9 cellular contexts compared by ENCODE assay signal in the genomic region with DNA sequence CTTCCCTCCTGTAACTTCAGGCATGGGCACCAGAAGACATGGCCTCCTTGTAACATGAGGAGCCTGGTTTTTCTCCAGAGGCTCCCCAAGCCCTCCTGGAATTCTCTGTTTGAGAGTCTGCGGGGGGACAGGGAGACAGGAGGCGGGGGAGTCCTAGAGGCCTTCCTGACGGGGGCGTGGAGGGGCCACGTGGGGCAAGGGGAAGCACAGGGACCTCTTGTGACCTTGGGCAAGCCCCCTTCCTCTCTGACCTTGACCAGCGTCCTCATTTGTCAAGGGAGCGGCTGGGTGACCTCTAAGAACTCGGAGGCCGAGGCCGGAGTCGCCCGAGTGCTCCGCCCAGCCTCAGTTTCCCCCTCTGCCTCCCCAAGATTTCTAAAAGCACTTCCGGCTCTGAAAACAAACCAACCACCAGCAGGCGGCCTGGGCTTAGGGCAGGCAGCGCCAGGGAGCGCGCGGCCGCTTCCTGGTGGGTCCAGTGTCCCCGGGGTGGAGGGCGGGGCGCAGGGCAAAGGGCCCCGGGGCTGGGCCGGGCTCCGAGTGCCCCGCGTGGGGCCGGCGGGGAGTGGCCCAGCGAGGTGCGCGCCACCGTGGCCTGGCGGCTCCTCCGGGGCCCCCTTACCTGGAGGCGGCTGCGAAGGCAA. TPM values are rescaled to one million over a fixed set of nuclear protein-coding genes. Genes with fewer than 3 reads are reported as not detected.
A peak's percentile ranks its signal among the peaks of the same experiment; 100 is the strongest.
DNase-seq lines count a peak whose midpoint lies in the region; ATAC-seq and TF ChIP-seq lines count a peak whose summit lies in the region.
"Had no signal": no experiment of that assay in that cellular context is flagged by ENCODE, and none has a peak within 500 bp of the region (broad histone marks: within the 10 kb centered on the region; RNA-seq: fewer than 3 reads in every experiment).

No MANE protein-coding gene starts in this region.

- CTCF ChIA-PET in HCT116 (lab: Charles Lee), result no interaction called here

- TF ChIP-seq CTCF in HCT116 (IDR thresholded peaks at IDR 0.05 in 2 of 3, conservative IDR thresholded peaks at IDR 0.05 in 1 of 3; ENCODE audit: borderline replicate concordance in 1 of 3, insufficient read depth in 1 of 3, low read depth in 2 of 3, low read length in 2 of 3), result peak in 2 of 3 experiments; percentile 33 to 36; a peak in 2 of 6 replicates
- no peak for TF ChIP-seq CTCF in neutrophil (IDR thresholded peaks at IDR 0.05)
- TF ChIP-seq CTCF in tibial artery (IDR thresholded peaks at IDR 0.05), result peak; percentile 33 to 44

- no peak for TF ChIP-seq POLR2A in HCT116 (IDR thresholded peaks at IDR 0.05; ENCODE audit: borderline replicate concordance, extremely low read depth, insufficient read depth, insufficient read length)

- RAD21 ChIA-PET in HCT116 (lab: Charles Lee; ENCODE audit: low non-redundant PET in 1 of 2, low total read pairs in 2 of 2, uncharacterized antibody in 2 of 2, unreplicated experiment in 2 of 2), result no interaction called here

- peak overlapping the region; percentile 73 for H3K9ac ChIP-seq in HCT116 (ENCODE audit: low read length)

- no peaks in the 10 kb centered on the region for H3K9me2 ChIP-seq in HCT116 (ENCODE audit: insufficient read depth)

- no TSS peak for BruUV-seq in HCT116 (replicated peaks; lab: Mats Ljungman, UMichigan)

- H3K79me2 ChIP-seq in HCT116 (ENCODE audit: insufficient read depth, low read length), result no peaks in the 10 kb centered on the region

- POLR2A ChIA-PET in HCT116 (lab: Charles Lee), result interaction anchor here (0.5 kb wide), 1 partner anchor 148 kb away, joined by 7 read pairs; no protein-coding TSS in a partner anchor

- H3K4me3 ChIP-seq in HCT116 (replicated peaks in 1 of 2; ENCODE audit: low read depth in 1 of 2, low read length in 2 of 2) (peak overlapping the region; percentile 55 to 65), neutrophil (ENCODE audit: low read depth in 1 of 2, low read length in 1 of 2) (peak overlapping the region; percentile 40 to 56), tibial artery (peak overlapping the region; percentile 71 to 81)

- H3K27me3 ChIP-seq in HCT116 (ENCODE audit: insufficient read depth, low read length), result no peaks in the 10 kb centered on the region
- peaks cover 20% of the 10 kb centered on the region for H3K27me3 ChIP-seq in neutrophil
- no peaks in the 10 kb centered on the region for H3K27me3 ChIP-seq in tibial artery

- DNase-seq in GDM1 (lab: John Stamatoyannopoulos, UW) (peak; percentile 11), HCT116 (ENCODE audit: low read depth, low spot score) (no peak), NCI-H510A treated with DMSO at 0.1 percent for 48 hours (lab: John Stamatoyannopoulos, UW) (peak; percentile 91), activated T-cell treated with anti-CD3 and anti-CD28 coated beads for 48 hours (ENCODE audit: low read depth) (peak; percentile 63), fibroblast of gingiva (ENCODE audit: low read depth) (peak; percentile 57), tibial artery (peak; percentile 52 to 83)

- H3K27ac ChIP-seq in HCT116 (ENCODE audit: low read depth, low read length) (peak overlapping the region; percentile 68), neutrophil (no peak overlapping the region), tibial artery (peak overlapping the region; percentile 88 to 90)

- H3K9me3 ChIP-seq in HCT116 (ENCODE audit: control insufficient read depth in 1 of 2, insufficient read depth in 1 of 2, low read depth in 1 of 2, low read length in 2 of 2), result no peaks in the 10 kb centered on the region
- no peaks in the 10 kb centered on the region for H3K9me3 ChIP-seq in neutrophil
- no peaks in the 10 kb centered on the region for H3K9me3 ChIP-seq in tibial artery

- peak overlapping the region; percentile 60 for H2AFZ ChIP-seq in HCT116 (ENCODE audit: low read depth, low read length, poor library complexity, severe bottlenecking)

- H4K20me1 ChIP-seq in HCT116 (ENCODE audit: insufficient read depth), result no peaks in the 10 kb centered on the region

- peaks cover 15 to 25% of the 10 kb centered on the region in 2 experiments for H3K4me1 ChIP-seq in HCT116 (ENCODE audit: control insufficient read depth in 1 of 2, insufficient read depth in 2 of 2, low read length in 2 of 2)
- H3K4me1 ChIP-seq in neutrophil (ENCODE audit: control insufficient read depth in 1 of 2, insufficient read depth in 1 of 2, low read depth in 1 of 2, low read length in 1 of 2), result peaks cover 15 to 18% of the 10 kb centered on the region in 2 experiments
- H3K4me1 ChIP-seq in tibial artery, result peaks cover 0 to 24% (median 15%) of the 10 kb centered on the region in 4 donors

- TF ChIP-seq RAD21 in HCT116 (IDR thresholded peaks at IDR 0.05; ENCODE audit: low read depth), result no peak

- no peaks in the 10 kb centered on the region; a peak in 1 of 4 replicates for H3K36me3 ChIP-seq in HCT116 (ENCODE audit: control insufficient read depth in 1 of 2, insufficient read depth in 2 of 2, low read length in 2 of 2)
- no peaks in the 10 kb centered on the region for H3K36me3 ChIP-seq in neutrophil
- H3K36me3 ChIP-seq in tibial artery, result peaks cover 0 to 14% (median 0%) of the 10 kb centered on the region in 3 donors

- intact Hi-C loops in HCT116 (cut with micrococcal nuclease), result no loop called here
- intact Hi-C loops in tibial artery (cut with DNase I; ENCODE audit: low total_unique reads), result no loop called here

- peak overlapping the region; percentile 94 for H3K4me2 ChIP-seq in HCT116 (ENCODE audit: low read length)

- peak; percentile 84 for ATAC-seq in HCT116
- ATAC-seq in GM18868 (IDR thresholded peaks at IDR 0.05; ENCODE audit: unreplicated experiment), result no peak

TF ChIP-seq in HCT116, 20 proteins besides CTCF, POLR2A, EP300 and RAD21:
- TF ChIP-seq EZH2phosphoT487 (IDR thresholded peaks at IDR 0.05; ENCODE audit: borderline replicate concordance), result no peak
- TF ChIP-seq ZFX (IDR thresholded peaks at IDR 0.05), result no peak
- TF ChIP-seq, protein P1, sequence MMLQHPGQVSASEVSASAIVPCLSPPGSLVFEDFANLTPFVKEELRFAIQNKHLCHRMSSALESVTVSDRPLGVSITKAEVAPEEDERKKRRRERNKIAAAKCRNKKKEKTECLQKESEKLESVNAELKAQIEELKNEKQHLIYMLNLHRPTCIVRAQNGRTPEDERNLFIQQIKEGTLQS (IDR thresholded peaks at IDR 0.05), result no peak
- TF ChIP-seq YY1 (IDR thresholded peaks at IDR 0.05; ENCODE audit: extremely low read depth, insufficient replicate concordance, low read depth, low read length), result no peak
- TF ChIP-seq REST (IDR thresholded peaks at IDR 0.05; ENCODE audit: low read depth), result no peak
- TF ChIP-seq POLR2AphosphoS5 (IDR thresholded peaks at IDR 0.05; ENCODE audit: low read depth, low read length), result peak; percentile 60
- TF ChIP-seq ELF1 (IDR thresholded peaks at IDR 0.05; ENCODE audit: borderline replicate concordance, low read depth), result no peak; the same call in 1 of the 2 replicates
- no peak for TF ChIP-seq EGR1 (IDR thresholded peaks at IDR 0.05; ENCODE audit: low read depth)
- TF ChIP-seq SP1 (IDR thresholded peaks at IDR 0.05; ENCODE audit: low read depth), result no peak
- no peak for TF ChIP-seq JUND (IDR thresholded peaks at IDR 0.05)
- TF ChIP-seq, protein P2, sequence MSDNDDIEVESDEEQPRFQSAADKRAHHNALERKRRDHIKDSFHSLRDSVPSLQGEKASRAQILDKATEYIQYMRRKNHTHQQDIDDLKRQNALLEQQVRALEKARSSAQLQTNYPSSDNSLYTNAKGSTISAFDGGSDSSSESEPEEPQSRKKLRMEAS (IDR thresholded peaks at IDR 0.05), result peak; percentile 32
- no peak for TF ChIP-seq SIN3A (IDR thresholded peaks at IDR 0.05; ENCODE audit: low read depth)

RNA-seq across cellular contexts. Expression of gene TMCO4, which starts 0.4 kb away (rescaled TPM):
- 12.7 TPM for total RNA-seq in HCT116 (2021; ENCODE audit: unreplicated experiment)
- polyA plus RNA-seq in HCT116 (2012), result 13.1 and 13.8 TPM in 2 replicates

RNA-seq across cellular contexts. Expression of gene RNF186, which starts 15.7 kb away (rescaled TPM):
- not detected for total RNA-seq in HCT116 (2021; ENCODE audit: unreplicated experiment)
- polyA plus RNA-seq in HCT116 (2012), result not detected in 2 replicates
- total RNA-seq: glomerular endothelial cell had no signal
